In the genomic region with DNA sequence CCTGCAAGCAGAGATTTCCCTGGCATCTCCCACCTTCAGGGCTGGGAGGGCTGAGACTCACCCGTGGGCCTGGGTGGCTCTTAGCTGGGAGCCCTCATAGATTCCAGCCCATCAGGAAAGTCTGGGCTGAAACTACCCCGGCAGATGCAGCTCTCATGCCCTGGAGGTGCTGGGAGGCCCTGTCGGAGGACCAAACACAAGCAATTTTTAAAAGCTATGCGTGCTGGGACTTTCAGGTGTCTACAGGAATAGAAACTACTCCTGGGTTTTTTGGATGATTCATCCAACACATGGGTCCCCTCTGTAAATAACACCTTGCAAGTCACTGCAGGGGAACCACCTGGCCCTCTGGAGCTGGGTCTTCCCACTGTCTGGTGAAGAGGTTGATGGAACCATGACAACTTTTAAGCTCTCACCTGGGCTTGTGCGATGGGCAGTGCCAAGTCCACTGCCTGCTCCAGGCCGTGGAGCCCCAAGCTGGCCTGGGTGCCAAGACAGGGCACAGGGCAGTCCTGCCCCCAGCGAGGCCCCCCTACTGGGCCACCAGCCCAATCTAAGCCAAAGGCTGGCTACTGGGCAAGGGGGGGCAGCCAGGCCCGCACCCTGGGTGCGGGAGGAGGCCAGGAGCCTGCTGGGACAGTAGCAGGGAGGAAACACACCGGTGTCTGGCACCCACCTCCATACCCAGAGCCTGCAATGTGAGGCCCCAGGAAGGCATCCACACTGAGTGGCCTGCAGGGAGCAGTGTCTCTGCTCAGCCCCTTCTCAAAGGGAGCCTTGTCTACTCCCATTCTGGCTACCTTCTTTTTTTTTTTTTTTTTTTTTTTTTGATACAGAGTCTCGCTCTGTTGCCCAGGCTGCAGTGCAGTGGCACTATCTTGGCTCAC, we compare ENCODE assay signal across 9 cellular contexts. TPM values are rescaled to one million over a fixed set of nuclear protein-coding genes. Genes with fewer than 3 reads are reported as not detected.
DNase-seq lines count a peak whose midpoint lies in the region; ATAC-seq and TF ChIP-seq lines count a peak whose summit lies in the region.
"Had no signal": no experiment of that assay in that cellular context is flagged by ENCODE, and none has a peak within 500 bp of the region (broad histone marks: within the 10 kb centered on the region; RNA-seq: fewer than 3 reads in every experiment).

No MANE protein-coding gene starts in this region.

- peak overlapping the region; percentile 90 for H3K4me3 Mint-ChIP-seq in activated naive CD8-positive, alpha-beta T cell treated with anti-CD3 and anti-CD28 coated beads, Interleukin-2, amount 10 ng/mL, durations not matched to agents 7 days and 5 days
- peak overlapping the region; percentile 90 to 93 for H3K4me3 Mint-ChIP-seq in stimulated activated naive CD8-positive, alpha-beta T cell treated with anti-CD3 and anti-CD28 coated beads, Interleukin-15, amount 100 ng/mL, for 72 hours
- H3K4me3 Mint-ChIP-seq in progenitor cell of endocrine pancreas (ENCODE audit: low read depth) = no peak overlapping the region

- no peak overlapping the region for H3K4me3 ChIP-seq in ovary

- peaks cover 49% of the 10 kb centered on the region for H3K4me1 Mint-ChIP-seq in activated naive CD8-positive, alpha-beta T cell treated with anti-CD3 and anti-CD28 coated beads, Interleukin-2, amount 10 ng/mL, durations not matched to agents 7 days and 5 days
- H3K4me1 Mint-ChIP-seq in stimulated activated naive CD8-positive, alpha-beta T cell treated with anti-CD3 and anti-CD28 coated beads, Interleukin-15, amount 100 ng/mL, for 72 hours = peaks cover 97% of the 10 kb centered on the region
- no peaks in the 10 kb centered on the region for H3K4me1 Mint-ChIP-seq in progenitor cell of endocrine pancreas (ENCODE audit: low read depth)

- peaks cover 2% of the 10 kb centered on the region for H3K36me3 Mint-ChIP-seq in activated naive CD8-positive, alpha-beta T cell treated with anti-CD3 and anti-CD28 coated beads, Interleukin-2, amount 10 ng/mL, durations not matched to agents 7 days and 5 days
- H3K36me3 Mint-ChIP-seq in progenitor cell of endocrine pancreas (ENCODE audit: insufficient read depth) = no peaks in the 10 kb centered on the region

- 83 to 89% (median 85%) methylated on average over 11 of the region's 11 CpGs for WGBS in ovary, 3 donors

- intact Hi-C loops in ovary (cut with DNase I) = no loop called here

- no peaks in the 10 kb centered on the region for H3K9me3 Mint-ChIP-seq in activated naive CD8-positive, alpha-beta T cell treated with anti-CD3 and anti-CD28 coated beads, Interleukin-2, amount 10 ng/mL, durations not matched to agents 7 days and 5 days
- no peaks in the 10 kb centered on the region for H3K9me3 Mint-ChIP-seq in stimulated activated naive CD8-positive, alpha-beta T cell treated with anti-CD3 and anti-CD28 coated beads, Interleukin-15, amount 100 ng/mL, for 72 hours
- no peaks in the 10 kb centered on the region for H3K9me3 Mint-ChIP-seq in progenitor cell of endocrine pancreas (ENCODE audit: low read depth)

- no peaks in the 10 kb centered on the region for H3K9me3 ChIP-seq in ovary

- TF ChIP-seq CTCF in ovary (IDR thresholded peaks at IDR 0.05) = no peak
- no peak for TF ChIP-seq CTCF in progenitor cell of endocrine pancreas (IDR thresholded peaks at IDR 0.05; ENCODE audit: unreplicated experiment)

- peaks cover 5% of the 10 kb centered on the region for H3K27me3 Mint-ChIP-seq in activated naive CD8-positive, alpha-beta T cell treated with anti-CD3 and anti-CD28 coated beads, Interleukin-2, amount 10 ng/mL, durations not matched to agents 7 days and 5 days
- no peaks in the 10 kb centered on the region for H3K27me3 Mint-ChIP-seq in stimulated activated naive CD8-positive, alpha-beta T cell treated with anti-CD3 and anti-CD28 coated beads, Interleukin-15, amount 100 ng/mL, for 72 hours
- peaks cover 7% of the 10 kb centered on the region for H3K27me3 Mint-ChIP-seq in progenitor cell of endocrine pancreas

- H3K36me3 ChIP-seq in ovary = no peaks in the 10 kb centered on the region

- peak overlapping the region; percentile 98 for H3K27ac Mint-ChIP-seq in activated naive CD8-positive, alpha-beta T cell treated with anti-CD3 and anti-CD28 coated beads, Interleukin-2, amount 10 ng/mL, durations not matched to agents 7 days and 5 days
- peak overlapping the region; percentile 97 to 99 for H3K27ac Mint-ChIP-seq in stimulated activated naive CD8-positive, alpha-beta T cell treated with anti-CD3 and anti-CD28 coated beads, Interleukin-15, amount 100 ng/mL, for 72 hours
- H3K27ac Mint-ChIP-seq in progenitor cell of endocrine pancreas = no peak overlapping the region

- POLR2A ChIA-PET in activated naive CD8-positive, alpha-beta T cell treated with anti-CD3 and anti-CD28 coated beads, Interleukin-2, amount 10 ng/mL, durations not matched to agents 7 days and 5 days (lab: Charles Lee) = interaction anchor here (0.6 to 2.9 kb wide), 11 partner anchors 21 to 66 kb away, joined by 3 to 13 read pairs (median 4); partner anchors contain the start of gene ITM2C

- no peaks in the 10 kb centered on the region for H3K4me1 ChIP-seq in ovary (ENCODE audit: insufficient read depth)

- no peak for TF ChIP-seq EP300 in ovary (IDR thresholded peaks at IDR 0.05)

- peak; percentile 53 for DNase-seq in stimulated activated naive CD4-positive, alpha-beta T cell treated with Interleukin-2 at 50 U/mL for 16 hours (lab: John Stamatoyannopoulos, UW)
- no peak for DNase-seq in stimulated activated naive CD4-positive, alpha-beta T cell (lab: John Stamatoyannopoulos, UW)
- DNase-seq in activated naive CD8-positive, alpha-beta T cell treated with anti-CD3 and anti-CD28 coated beads, Interleukin-2, amount 10 ng/mL, durations not matched to agents 7 days and 5 days = peak; percentile 56
- DNase-seq in stimulated activated naive CD8-positive, alpha-beta T cell treated with anti-CD3 and anti-CD28 coated beads, Interleukin-15, amount 100 ng/mL, for 72 hours = peak; percentile 74 to 75
- DNase-seq in EL (no peak), ovary (no peak), progenitor cell of endocrine pancreas (ENCODE audit: low spot score, unreplicated experiment) (no peak)

- no peak for TF ChIP-seq POLR2A in ovary (IDR thresholded peaks at IDR 0.05)

- ATAC-seq in HG03342 (IDR thresholded peaks at IDR 0.05; ENCODE audit: unreplicated experiment) = peak; percentile 40
- peak; percentile 30 for ATAC-seq in activated naive CD8-positive, alpha-beta T cell treated with anti-CD3 and anti-CD28 coated beads, Interleukin-2, amount 10 ng/mL, durations not matched to agents 7 days and 5 days (ENCODE audit: low read depth)
- ATAC-seq in stimulated activated naive CD8-positive, alpha-beta T cell treated with anti-CD3 and anti-CD28 coated beads, Interleukin-15, amount 100 ng/mL, for 72 hours = peak; percentile 71

- H3K27ac ChIP-seq in ovary = no peak overlapping the region
- H3K27ac ChIP-seq: VCaP had no signal

- H3K27me3 ChIP-seq in ovary = no peaks in the 10 kb centered on the region

RNA-seq across cellular contexts. Expression of gene GPR55, which starts 1.1 kb away (rescaled TPM):
- total RNA-seq in activated naive CD8-positive, alpha-beta T cell treated with anti-CD3 and anti-CD28 coated beads, Interleukin-2, amount 10 ng/mL, durations not matched to agents 7 days and 5 days = 10 to 100 TPM; 18.8 to 21.5 TPM
- under 1 TPM in 2 of 7 donors, not detected in 5; 0.15 to 0.20 TPM for total RNA-seq in ovary
- under 1 TPM; 0.05 to 0.13 TPM for polyA plus RNA-seq in ovary
- not detected in 2 replicates for total RNA-seq in progenitor cell of endocrine pancreas

Comparison
In these comparisons a context has a peak if more than half of its experiments do, and no peak if none do; other contexts are left out.
1. DNase-seq: peak in stimulated activated naive CD4-positive, alpha-beta T cell treated with Interleukin-2 at 50 U/mL for 16 hours (single experiment), activated naive CD8-positive, alpha-beta T cell treated with anti-CD3 and anti-CD28 coated beads, Interleukin-2, amount 10 ng/mL, durations not matched to agents 7 days and 5 days (single experiment) and stimulated activated naive CD8-positive, alpha-beta T cell treated with anti-CD3 and anti-CD28 coated beads, Interleukin-15, amount 100 ng/mL, for 72 hours (2 of 2); none in stimulated activated naive CD4-positive, alpha-beta T cell (0 of 6), EL (single experiment), ovary (0 of 5) and progenitor cell of endocrine pancreas (single experiment).
2. RNA of gene GPR55, which starts 1.1 kb away (total RNA-seq): 18.8 to 21.5 TPM in activated naive CD8-positive, alpha-beta T cell treated with anti-CD3 and anti-CD28 coated beads, Interleukin-2, amount 10 ng/mL, durations not matched to agents 7 days and 5 days; 0.15 to 0.20 TPM in ovary and not detected in progenitor cell of endocrine pancreas; every median in the first group is over 10 times any median in the second.
3. Peak in every context shown above with its lines, with median percentiles within 50 percentile points of each other: ATAC-seq.